26 cellular contexts compared by ENCODE assay signal in the genomic region with DNA sequence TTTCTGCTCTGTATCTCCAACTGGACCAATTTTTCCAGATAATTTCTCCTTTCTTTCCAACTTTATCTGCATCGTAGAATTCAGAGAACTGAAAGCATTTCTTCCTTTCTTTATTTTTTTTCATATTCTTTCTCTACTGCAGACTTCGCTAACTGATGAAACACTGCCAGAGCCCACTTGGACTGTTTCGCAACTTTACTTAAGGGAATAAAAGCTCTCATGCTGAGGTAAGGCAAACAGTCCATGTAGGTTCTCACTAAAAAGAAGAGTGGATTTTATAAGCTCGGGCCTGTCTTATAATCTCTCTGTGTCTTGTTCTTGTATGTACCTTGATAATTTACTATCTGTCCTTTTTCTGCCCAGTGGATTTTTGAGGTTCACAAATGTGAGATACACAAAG.
"Had no signal": no experiment of that assay in that cellular context is flagged by ENCODE, and none has a peak within 500 bp of the region (broad histone marks: within the 10 kb centered on the region; RNA-seq: fewer than 3 reads in every experiment).

No MANE protein-coding gene starts in this region.

- H3K4me2 ChIP-seq: hepatocyte had no signal

- H3K27ac ChIP-seq: brain microvascular endothelial cell, gastroesophageal sphincter, hepatocyte, stomach, suprapubic skin, uterus had no signal

- H3K27me3 ChIP-seq: brain microvascular endothelial cell, gastroesophageal sphincter, hepatocyte, stomach, suprapubic skin, uterus had no signal

- H3K36me3 ChIP-seq: brain microvascular endothelial cell, gastroesophageal sphincter, stomach, suprapubic skin, uterus had no signal

- DNase-seq: activated CD4-positive, alpha-beta memory T cell treated with anti-CD3 and anti-CD28 coated beads for 36 hours; activated CD4-positive, alpha-beta T cell treated with anti-CD3 and anti-CD28 coated beads, Interleukin-2, amount 10 ng/mL, durations not matched to agents 24 days and 14 days; activated CD4-positive, CD25-positive, alpha-beta regulatory T cell treated with anti-CD3 and anti-CD28 coated beads, Interleukin-2, amount 50 U/mL, for 72 hours; activated CD8-positive, alpha-beta memory T cell treated with anti-CD3 and anti-CD28 coated beads, Interleukin-2, amount 50 U/mL, for 4 hours; activated gamma-delta T cell; activated naive CD4-positive, alpha-beta T cell treated with anti-CD3 and anti-CD28 coated beads, Interleukin-2, amount 50 U/mL, for 16 hours; activated T-cell treated with anti-CD3 and anti-CD28 coated beads, Interleukin-2, amount 50 U/mL, for 24 hours; amniotic stem cell; brain microvascular endothelial cell; caudate nucleus; cortex of kidney; effector memory CD8-positive, alpha-beta T cell; left cardiac atrium; posterior cingulate gyrus; stimulated activated CD4-positive, alpha-beta T cell treated with anti-CD3 and anti-CD28 coated beads, Interleukin-15, amount 100 ng/mL, for 24 hours; stimulated activated CD4-positive, alpha-beta T cell treated with anti-CD3 and anti-CD28 coated beads, Interleukin-2, amount 100 ng/mL, for 24 hours; stimulated activated naive B cell treated with anti-CD40 and anti-IgM and Interleukin-4, amounts not matched to agents 10 μg/mL and 1 μg/mL and 100 μg/mL, for 72 hours; stomach; T-helper 17 cell; T1000; trophoblast cell had no signal

- H2AFZ ChIP-seq: hepatocyte had no signal

- H3K9me3 ChIP-seq: suprapubic skin, uterus had no signal

- H3K4me3 ChIP-seq: gastroesophageal sphincter, hepatocyte, stomach, suprapubic skin, uterus had no signal

- H3K4me1 ChIP-seq: gastroesophageal sphincter, stomach, suprapubic skin, uterus had no signal

- ATAC-seq: effector memory CD8-positive, alpha-beta T cell; gastroesophageal sphincter; left cardiac atrium; natural killer cell treated with Interleukin-12 subunit alpha and Interleukin-12 subunit beta and Interleukin-15 and Interleukin-18, amount 100 ng/mL, for 72 hours; stimulated activated naive B cell treated with anti-CD40 and anti-IgM and Interleukin-4, amounts not matched to agents 10 μg/mL and 1 μg/mL and 100 μg/mL, for 72 hours; T-helper 17 cell had no signal
